Comparison of ENCODE assay signal across 1 cellular context in genomic region chr3:188286087-188286513, GRCh38.
TF ChIP-seq lines count a peak whose summit lies in the region.

No MANE protein-coding gene starts in this region.

TF ChIP-seq in IMR-90, 13 proteins besides CTCF, POLR2A, EP300 and RAD21 (continued from another document):
- no peak for TF ChIP-seq CHD1 (IDR thresholded peaks at IDR 0.05; ENCODE audit: low read depth, low read length)
- TF ChIP-seq RFX5 (IDR thresholded peaks at IDR 0.05; ENCODE audit: low read depth, low read length) = no peak
- TF ChIP-seq NFE2L2 (IDR thresholded peaks at IDR 0.05; ENCODE audit: low read depth, low read length) = peak; percentile 42; the same call in 1 of the 2 replicates
- TF ChIP-seq MXI1 (IDR thresholded peaks at IDR 0.05; ENCODE audit: borderline replicate concordance, low read depth, low read length) = peak; percentile 61; the same call in 1 of the 2 replicates
- peak; percentile 95 for TF ChIP-seq FOS (IDR thresholded peaks at IDR 0.05; ENCODE audit: low read depth, low read length)
- peak; percentile 42; the same call in 1 of the 2 replicates for TF ChIP-seq MAFK (IDR thresholded peaks at IDR 0.05; ENCODE audit: low read depth, low read length)
- TF ChIP-seq SMC3 (IDR thresholded peaks at IDR 0.05; ENCODE audit: low read depth, low read length) = no peak; the same call in 1 of the 2 replicates
- TF ChIP-seq MAZ (IDR thresholded peaks at IDR 0.05; ENCODE audit: borderline replicate concordance, low read depth, low read length) = 0 out of 2 replicates have a peak, but pooled peaks have one; percentile 39
